ENCODE assay signal across 7 cellular contexts in the genomic region with DNA sequence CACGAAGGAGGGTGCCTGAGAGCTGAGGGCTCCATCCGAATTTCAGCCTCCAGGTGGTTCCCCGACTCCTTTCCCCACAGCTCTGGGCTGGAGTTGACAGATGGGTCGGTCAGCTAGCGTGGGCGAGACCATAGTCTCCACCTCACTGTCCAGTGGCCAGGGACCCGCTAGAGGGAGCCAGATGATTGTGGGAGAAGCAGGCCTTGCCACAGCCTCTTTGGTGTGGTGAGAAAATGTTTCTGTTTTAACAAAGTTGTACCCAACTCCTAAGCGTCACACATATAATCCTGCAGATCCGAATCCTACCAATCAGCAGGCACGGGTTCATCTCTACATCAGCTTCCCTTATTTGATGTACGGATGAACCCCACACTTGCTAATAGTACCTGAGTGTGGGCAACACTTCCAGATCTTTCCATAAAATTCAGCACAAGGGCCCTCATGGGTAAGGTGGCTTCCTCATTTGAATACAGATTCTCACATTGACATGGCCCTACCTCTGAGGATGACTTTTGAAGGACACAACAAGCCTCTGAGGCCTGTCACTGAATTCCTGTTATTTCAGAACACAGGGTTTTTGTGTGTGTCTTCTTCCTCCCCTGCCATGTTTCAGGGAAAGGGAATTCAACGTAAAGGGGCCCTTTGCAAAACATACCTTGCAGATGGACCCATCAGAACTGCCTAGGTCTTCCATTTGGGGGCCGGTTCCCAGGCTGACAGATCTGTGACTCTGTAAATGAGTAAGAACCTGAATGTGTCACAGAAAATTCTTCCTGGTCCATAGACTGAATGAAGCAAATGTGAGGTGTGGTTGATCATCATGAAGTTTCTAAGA.
DNase-seq lines count a peak whose midpoint lies in the region; ATAC-seq and TF ChIP-seq lines count a peak whose summit lies in the region.

No MANE protein-coding gene starts in this region.

- H3K27ac Mint-ChIP-seq in T-helper 17 cell: peak overlapping the region; percentile 60

- H3K4me3 ChIP-seq in NB4 (ENCODE audit: low read depth, low read length): no peak overlapping the region
- H3K4me3 ChIP-seq in skeletal muscle cell (ENCODE audit: low read depth, low read length): no peak overlapping the region

- in situ Hi-C loops in GM13976 (cut with MboI; ENCODE audit: low sequenced_read_pairs, unreplicated experiment): no loop called here

- DNase-seq in GM13976 (ENCODE audit: low spot score) (peak; percentile 88), NB4 (ENCODE audit: low read depth) (peak; percentile 89), T-helper 17 cell (peak; percentile 38 to 73 (median 49)), anterior cingulate cortex (lab: John Stamatoyannopoulos, UW) (peak in 55 of 58 donors; percentile 10 to 81 (median 49)), hepatic stellate cell (ENCODE audit: low spot score) (peak; percentile 87), skeletal muscle cell (ENCODE audit: low read depth) (peak; percentile 43)

- peaks cover 28% of the 10 kb centered on the region for H3K4me1 Mint-ChIP-seq in T-helper 17 cell

- no peak overlapping the region for H3K4me3 Mint-ChIP-seq in T-helper 17 cell

- no peaks in the 10 kb centered on the region for H3K27me3 Mint-ChIP-seq in T-helper 17 cell

- ATAC-seq in HG02588 (IDR thresholded peaks at IDR 0.05; ENCODE audit: unreplicated experiment) (peak; percentile 59), T-helper 17 cell (peak; percentile 93)

- no peaks in the 10 kb centered on the region for H3K9me3 ChIP-seq in T-helper 17 cell (ENCODE audit: control insufficient read depth, low read length, poor library complexity, severe bottlenecking)

- no peaks in the 10 kb centered on the region for H3K36me3 Mint-ChIP-seq in T-helper 17 cell (ENCODE audit: low read depth)

- TF ChIP-seq CTCF in GM13976 (IDR thresholded peaks at IDR 0.05; ENCODE audit: borderline replicate concordance, control extremely low read depth, extremely low read depth, insufficient read depth, missing control alignments) (peak; percentile 88), NB4 (IDR thresholded peaks at IDR 0.05; ENCODE audit: low read depth, low read length) (peak; percentile 98)

- no peak for TF ChIP-seq POLR2A in NB4 (IDR thresholded peaks at IDR 0.05; ENCODE audit: extremely low read depth, insufficient read length)
